ENCODE assay signal across 30 cellular contexts in genomic region chr7:141408440-141408839, GRCh38.
"Had no signal": no experiment of that assay in that cellular context is flagged by ENCODE, and none has a peak within 500 bp of the region (broad histone marks: within the 10 kb centered on the region; RNA-seq: fewer than 3 reads in every experiment).

No MANE protein-coding gene starts in this region.

- H3K27me3 ChIP-seq: gastrocnemius medialis, ovary, sigmoid colon, stomach, thyroid gland, vagina had no signal

- ATAC-seq: esophagus mucosa; gastrocnemius medialis; heart right ventricle; left cardiac atrium; left lung; mucosa of descending colon; psoas muscle; right cardiac atrium; stimulated activated effector memory CD8-positive, alpha-beta T cell treated with anti-CD3 and anti-CD28 coated beads, Interleukin-12 subunit alpha, Interleukin-12 subunit beta, amount 100 ng/mL, for 72 hours had no signal

- H3K4me3 ChIP-seq: gastrocnemius medialis, heart right ventricle, left lung, mucosa of descending colon, ovary, psoas muscle, sigmoid colon, stomach, thyroid gland, vagina had no signal

- H3K27ac Mint-ChIP-seq: endodermal cell; mesothelial cell of epicardium; nephron progenitor cell; stimulated activated effector memory CD8-positive, alpha-beta T cell treated with anti-CD3 and anti-CD28 coated beads, Interleukin-12 subunit alpha, Interleukin-12 subunit beta, amount 100 ng/mL, for 72 hours had no signal

- H3K36me3 Mint-ChIP-seq: mesothelial cell of epicardium; naive B cell; stimulated activated effector memory CD8-positive, alpha-beta T cell treated with anti-CD3 and anti-CD28 coated beads, Interleukin-12 subunit alpha, Interleukin-12 subunit beta, amount 100 ng/mL, for 72 hours had no signal

- H3K4me1 ChIP-seq: gastrocnemius medialis, left lung, psoas muscle, sigmoid colon, stomach, thyroid gland, vagina had no signal

- H3K4me3 Mint-ChIP-seq: endodermal cell; mesothelial cell of epicardium; naive B cell; nephron progenitor cell; stimulated activated effector memory CD8-positive, alpha-beta T cell treated with anti-CD3 and anti-CD28 coated beads, Interleukin-12 subunit alpha, Interleukin-12 subunit beta, amount 100 ng/mL, for 72 hours had no signal

- H3K4me1 Mint-ChIP-seq: mesothelial cell of epicardium; naive B cell; stimulated activated effector memory CD8-positive, alpha-beta T cell treated with anti-CD3 and anti-CD28 coated beads, Interleukin-12 subunit alpha, Interleukin-12 subunit beta, amount 100 ng/mL, for 72 hours had no signal

- H3K27ac ChIP-seq: epithelial cell of prostate, gastrocnemius medialis, heart right ventricle, left lung, ovary, psoas muscle, sigmoid colon, stomach, thyroid gland, vagina had no signal

- DNase-seq: effector CD8-positive, alpha-beta T cell; endodermal cell; foreskin fibroblast; gastrocnemius medialis; heart right ventricle; hippocampal formation; left cardiac atrium; left lung; mesenchymal stem cell; mucosa of descending colon; naive B cell; nephron progenitor cell; occipital lobe; ovary; posterior cingulate gyrus; psoas muscle; right cardiac atrium; sigmoid colon; stimulated activated CD4-positive, alpha-beta T cell treated with anti-CD3 and anti-CD28 coated beads, Interleukin-2, amount 100 ng/mL, for 24 hours; stimulated activated CD4-positive, alpha-beta T cell treated with anti-CD3 and anti-CD28 coated beads, Interleukin-4, amount 100 ng/mL, for 24 hours; stimulated activated naive CD4-positive, alpha-beta T cell treated with Interleukin-2 at 50 U/mL for 16 hours; stomach; thyroid gland; trophoblast cell had no signal

- FAIRE-seq: islet of Langerhans had no signal

- H3K9me3 ChIP-seq: gastrocnemius medialis, heart right ventricle, left lung, mucosa of descending colon, ovary, psoas muscle, sigmoid colon, stomach, thyroid gland, vagina had no signal

- H3K9me3 Mint-ChIP-seq: endodermal cell; mesothelial cell of epicardium; nephron progenitor cell; stimulated activated effector memory CD8-positive, alpha-beta T cell treated with anti-CD3 and anti-CD28 coated beads, Interleukin-12 subunit alpha, Interleukin-12 subunit beta, amount 100 ng/mL, for 72 hours had no signal

- H3K36me3 ChIP-seq: gastrocnemius medialis, heart right ventricle, left lung, ovary, sigmoid colon, stomach, thyroid gland, vagina had no signal
